In the genomic region with DNA sequence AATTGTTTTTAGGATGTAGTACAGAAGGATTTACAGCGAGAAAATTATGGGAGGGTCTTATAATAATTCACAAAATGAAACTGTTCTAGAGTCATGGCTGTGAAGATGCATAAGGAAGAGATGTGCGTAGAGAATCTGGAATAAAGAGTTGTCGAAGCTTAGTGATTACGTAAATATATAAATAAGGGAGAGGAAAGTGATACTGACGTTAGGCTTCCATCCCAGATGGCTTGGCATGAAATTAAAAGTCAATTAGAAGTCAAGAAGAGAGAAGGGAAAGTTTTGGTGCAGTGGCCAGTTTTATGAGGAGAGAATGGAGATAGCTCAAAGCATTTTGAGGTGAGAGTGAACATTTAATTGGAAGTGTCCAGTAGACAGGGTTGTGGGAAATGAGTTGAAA, we compare ENCODE assay signal across 17 cellular contexts.
DNase-seq lines count a peak whose midpoint lies in the region; ATAC-seq and TF ChIP-seq lines count a peak whose summit lies in the region.
"Had no signal": no experiment of that assay in that cellular context is flagged by ENCODE, and none has a peak within 500 bp of the region (broad histone marks: within the 10 kb centered on the region; RNA-seq: fewer than 3 reads in every experiment).

No MANE protein-coding gene starts in this region.

- H3K9ac ChIP-seq in Karpas-422 (ENCODE audit: low read length): no peak overlapping the region

- H3K36me3 ChIP-seq in Karpas-422 (ENCODE audit: insufficient read depth, low read length): peaks cover 22% of the 10 kb centered on the region

- no peaks in the 10 kb centered on the region for H3K9me3 Mint-ChIP-seq in central memory CD8-positive, alpha-beta T cell
- peaks cover 4% of the 10 kb centered on the region for H3K9me3 Mint-ChIP-seq in progenitor cell of endocrine pancreas (ENCODE audit: low read depth)
- H3K9me3 Mint-ChIP-seq: IgD-negative memory B cell had no signal

- peaks cover 76% of the 10 kb centered on the region for H3K79me2 ChIP-seq in Karpas-422 (ENCODE audit: low read length)

- TF ChIP-seq CTCF in progenitor cell of endocrine pancreas (IDR thresholded peaks at IDR 0.05; ENCODE audit: unreplicated experiment): no peak

- no peak overlapping the region for H3K4me3 Mint-ChIP-seq in central memory CD8-positive, alpha-beta T cell
- no peak overlapping the region for H3K4me3 Mint-ChIP-seq in progenitor cell of endocrine pancreas (ENCODE audit: low read depth)
- H3K4me3 Mint-ChIP-seq: CD4-positive, CD25-positive, alpha-beta regulatory T cell; IgD-negative memory B cell had no signal

- no peak overlapping the region for H3K4me3 ChIP-seq in Karpas-422 (ENCODE audit: low read length)

- H4K20me1 ChIP-seq in Karpas-422 (ENCODE audit: insufficient read depth, low read depth, low read length): no peaks in the 10 kb centered on the region

- no peak overlapping the region for H2AFZ ChIP-seq in Karpas-422 (ENCODE audit: low read length)

- ATAC-seq in Right ventricle myocardium inferior (peak; percentile 34), GM18909 (IDR thresholded peaks at IDR 0.05; ENCODE audit: poor library complexity, unreplicated experiment) (no peak)
- no peak for ATAC-seq in central memory CD8-positive, alpha-beta T cell (replicated peaks; ENCODE audit: extremely low read depth, poor library complexity, severe bottlenecking)

- DNase-seq in Right ventricle myocardium inferior (ENCODE audit: missing footprints) (no peak), cardiac septum (ENCODE audit: low spot score) (no peak), Karpas-422 (no peak), progenitor cell of endocrine pancreas (ENCODE audit: low spot score, unreplicated experiment) (no peak), SIG-M5 (lab: John Stamatoyannopoulos, UW) (no peak), NCI-H2227 (lab: John Stamatoyannopoulos, UW; ENCODE audit: unreplicated experiment) (no peak)
- DNase-seq in central memory CD8-positive, alpha-beta T cell (ENCODE audit: low spot score in 2 of 2): no peak
- DNase-seq: CD4-positive, CD25-positive, alpha-beta regulatory T cell; MV-4-11; NCI-H1105 treated with DMSO at 0.1 percent for 48 hours; NCI-H1694; NCI-H2081; NCI-H2171; NCI-H524 treated with DMSO at 0.1 percent for 48 hours; OCI-M1 had no signal

- H3K4me2 ChIP-seq in Karpas-422 (ENCODE audit: low read depth, low read length, poor library complexity, severe bottlenecking): no peak overlapping the region

- H3K9me2 ChIP-seq in Karpas-422 (replicated peaks; ENCODE audit: insufficient read depth, low read length): no peaks in the 10 kb centered on the region

- H3K27ac ChIP-seq in Karpas-422 (ENCODE audit: low read length): peak overlapping the region; percentile 58; the same call in 1 of the 2 replicates

- H3K9me3 ChIP-seq in Karpas-422 (ENCODE audit: low read length): no peaks in the 10 kb centered on the region

- peaks cover 6% of the 10 kb centered on the region for H3K36me3 Mint-ChIP-seq in central memory CD8-positive, alpha-beta T cell (ENCODE audit: insufficient read depth)
- H3K36me3 Mint-ChIP-seq in progenitor cell of endocrine pancreas (ENCODE audit: insufficient read depth): peaks cover 23% of the 10 kb centered on the region

- H3K27me3 Mint-ChIP-seq in central memory CD8-positive, alpha-beta T cell: no peaks in the 10 kb centered on the region
- no peaks in the 10 kb centered on the region for H3K27me3 Mint-ChIP-seq in progenitor cell of endocrine pancreas
- H3K27me3 Mint-ChIP-seq: CD4-positive, CD25-positive, alpha-beta regulatory T cell; IgD-negative memory B cell had no signal

- no peaks in the 10 kb centered on the region for H3K27me3 ChIP-seq in Karpas-422 (ENCODE audit: low read length)

- H3K27ac Mint-ChIP-seq in central memory CD8-positive, alpha-beta T cell (ENCODE audit: low read depth): peak overlapping the region; percentile 40
- peak overlapping the region; percentile 8 for H3K27ac Mint-ChIP-seq in progenitor cell of endocrine pancreas

- H3K4me1 Mint-ChIP-seq in central memory CD8-positive, alpha-beta T cell: peaks cover 47% of the 10 kb centered on the region
- peaks cover 8% of the 10 kb centered on the region for H3K4me1 Mint-ChIP-seq in progenitor cell of endocrine pancreas (ENCODE audit: low read depth)

- intact Hi-C loops in Right ventricle myocardium inferior (cut with DNase I): loop anchor here (5.0 kb wide), 1 partner anchor 35 kb away; no protein-coding TSS in a partner anchor
- intact Hi-C loops in cardiac septum (cut with DNase I): loop anchor here (5.0 kb wide), 2 partner anchors 85 to 105 kb away; partner anchors contain the start of gene LCOR

- peaks cover 24% of the 10 kb centered on the region for H3K4me1 ChIP-seq in Karpas-422 (ENCODE audit: low read length)
